ENCODE assay signal across 1 cellular context in the genomic region with DNA sequence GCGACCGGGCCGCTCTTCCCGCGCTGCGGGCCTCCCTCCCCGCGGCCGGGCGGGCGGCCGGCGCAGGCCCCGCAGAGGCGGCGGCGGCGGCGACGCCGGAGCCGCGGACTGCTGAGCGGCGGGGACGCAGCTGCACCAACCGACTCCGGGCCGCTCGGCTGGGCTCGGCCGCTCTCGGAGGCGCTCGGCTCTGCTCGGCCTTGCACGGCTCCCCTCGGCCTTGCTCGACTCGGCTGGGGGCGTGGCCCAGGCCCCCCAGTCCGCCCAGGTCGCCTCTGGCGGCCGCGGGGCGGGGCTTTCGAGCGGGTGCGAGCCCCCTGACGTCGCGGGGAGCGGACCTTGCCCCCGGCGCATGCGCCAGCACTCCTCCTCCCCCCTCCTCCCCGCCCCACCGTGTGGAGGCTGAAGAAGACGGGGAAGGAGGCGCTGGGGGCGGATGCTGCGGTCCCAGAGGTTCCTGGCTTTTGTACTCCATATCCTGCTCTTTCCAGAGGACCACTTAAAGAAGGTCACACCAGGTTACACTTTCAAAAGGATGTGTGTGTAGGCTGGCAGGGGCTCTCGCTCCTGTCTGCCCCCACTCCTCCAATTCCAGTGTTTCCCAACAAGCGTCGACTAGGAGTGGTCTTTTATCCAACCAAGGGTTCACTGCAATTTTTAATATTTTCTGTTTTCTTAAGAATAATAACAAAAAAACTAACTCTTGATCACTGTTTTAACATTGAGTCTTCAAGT.
TF ChIP-seq lines count a peak whose summit lies in the region.

A gene with protein sequence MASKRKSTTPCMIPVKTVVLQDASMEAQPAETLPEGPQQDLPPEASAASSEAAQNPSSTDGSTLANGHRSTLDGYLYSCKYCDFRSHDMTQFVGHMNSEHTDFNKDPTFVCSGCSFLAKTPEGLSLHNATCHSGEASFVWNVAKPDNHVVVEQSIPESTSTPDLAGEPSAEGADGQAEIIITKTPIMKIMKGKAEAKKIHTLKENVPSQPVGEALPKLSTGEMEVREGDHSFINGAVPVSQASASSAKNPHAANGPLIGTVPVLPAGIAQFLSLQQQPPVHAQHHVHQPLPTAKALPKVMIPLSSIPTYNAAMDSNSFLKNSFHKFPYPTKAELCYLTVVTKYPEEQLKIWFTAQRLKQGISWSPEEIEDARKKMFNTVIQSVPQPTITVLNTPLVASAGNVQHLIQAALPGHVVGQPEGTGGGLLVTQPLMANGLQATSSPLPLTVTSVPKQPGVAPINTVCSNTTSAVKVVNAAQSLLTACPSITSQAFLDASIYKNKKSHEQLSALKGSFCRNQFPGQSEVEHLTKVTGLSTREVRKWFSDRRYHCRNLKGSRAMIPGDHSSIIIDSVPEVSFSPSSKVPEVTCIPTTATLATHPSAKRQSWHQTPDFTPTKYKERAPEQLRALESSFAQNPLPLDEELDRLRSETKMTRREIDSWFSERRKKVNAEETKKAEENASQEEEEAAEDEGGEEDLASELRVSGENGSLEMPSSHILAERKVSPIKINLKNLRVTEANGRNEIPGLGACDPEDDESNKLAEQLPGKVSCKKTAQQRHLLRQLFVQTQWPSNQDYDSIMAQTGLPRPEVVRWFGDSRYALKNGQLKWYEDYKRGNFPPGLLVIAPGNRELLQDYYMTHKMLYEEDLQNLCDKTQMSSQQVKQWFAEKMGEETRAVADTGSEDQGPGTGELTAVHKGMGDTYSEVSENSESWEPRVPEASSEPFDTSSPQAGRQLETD (minus strand): TSS at position 196 of the 735 bp plus-strand sequence. CDS start 112,815 bp downstream, outside the sequence.

TF ChIP-seq in HepG2, 621 proteins besides CTCF, POLR2A, EP300 and RAD21 (continued from another document and continues in another):
- TF ChIP-seq, protein P1, sequence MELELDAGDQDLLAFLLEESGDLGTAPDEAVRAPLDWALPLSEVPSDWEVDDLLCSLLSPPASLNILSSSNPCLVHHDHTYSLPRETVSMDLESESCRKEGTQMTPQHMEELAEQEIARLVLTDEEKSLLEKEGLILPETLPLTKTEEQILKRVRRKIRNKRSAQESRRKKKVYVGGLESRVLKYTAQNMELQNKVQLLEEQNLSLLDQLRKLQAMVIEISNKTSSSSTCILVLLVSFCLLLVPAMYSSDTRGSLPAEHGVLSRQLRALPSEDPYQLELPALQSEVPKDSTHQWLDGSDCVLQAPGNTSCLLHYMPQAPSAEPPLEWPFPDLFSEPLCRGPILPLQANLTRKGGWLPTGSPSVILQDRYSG (CRISPR knock-in tag; IDR thresholded peaks at IDR 0.05) = no peak
- TF ChIP-seq, protein P2, sequence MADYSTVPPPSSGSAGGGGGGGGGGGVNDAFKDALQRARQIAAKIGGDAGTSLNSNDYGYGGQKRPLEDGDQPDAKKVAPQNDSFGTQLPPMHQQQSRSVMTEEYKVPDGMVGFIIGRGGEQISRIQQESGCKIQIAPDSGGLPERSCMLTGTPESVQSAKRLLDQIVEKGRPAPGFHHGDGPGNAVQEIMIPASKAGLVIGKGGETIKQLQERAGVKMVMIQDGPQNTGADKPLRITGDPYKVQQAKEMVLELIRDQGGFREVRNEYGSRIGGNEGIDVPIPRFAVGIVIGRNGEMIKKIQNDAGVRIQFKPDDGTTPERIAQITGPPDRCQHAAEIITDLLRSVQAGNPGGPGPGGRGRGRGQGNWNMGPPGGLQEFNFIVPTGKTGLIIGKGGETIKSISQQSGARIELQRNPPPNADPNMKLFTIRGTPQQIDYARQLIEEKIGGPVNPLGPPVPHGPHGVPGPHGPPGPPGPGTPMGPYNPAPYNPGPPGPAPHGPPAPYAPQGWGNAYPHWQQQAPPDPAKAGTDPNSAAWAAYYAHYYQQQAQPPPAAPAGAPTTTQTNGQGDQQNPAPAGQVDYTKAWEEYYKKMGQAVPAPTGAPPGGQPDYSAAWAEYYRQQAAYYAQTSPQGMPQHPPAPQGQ (CRISPR knock-in tag; IDR thresholded peaks at IDR 0.05; ENCODE audit: borderline replicate concordance) = no peak
- TF ChIP-seq BRCA1 (CRISPR knock-in tag; IDR thresholded peaks at IDR 0.05) (0 out of 2 replicates have a peak, but pooled peaks have one; percentile 27), KMT2A (CRISPR knock-in tag; IDR thresholded peaks at IDR 0.05) (no peak), ZSCAN20 (CRISPR knock-in tag; IDR thresholded peaks at IDR 0.05; ENCODE audit: borderline replicate concordance) (peak; percentile 78; the same call in 1 of the 2 replicates), ZNF350 (CRISPR knock-in tag; IDR thresholded peaks at IDR 0.05; ENCODE audit: borderline replicate concordance, low read depth) (no peak), SNAPC2 (CRISPR knock-in tag; IDR thresholded peaks at IDR 0.05) (no peak), MATR3 (CRISPR knock-in tag; IDR thresholded peaks at IDR 0.05) (no peak), ZNF3 (CRISPR knock-in tag; IDR thresholded peaks at IDR 0.05) (no peak), ZNF460 (CRISPR knock-in tag; IDR thresholded peaks at IDR 0.05; ENCODE audit: borderline replicate concordance) (no peak), ADNP (CRISPR knock-in tag; IDR thresholded peaks at IDR 0.05) (no peak), ZNF343 (CRISPR knock-in tag; IDR thresholded peaks at IDR 0.05) (0 out of 2 replicates have a peak, but pooled peaks have one; percentile 19), PAX8 (CRISPR knock-in tag; IDR thresholded peaks at IDR 0.05; ENCODE audit: borderline replicate concordance) (0 out of 2 replicates have a peak, but pooled peaks have one; percentile 35), SMAD3 (CRISPR knock-in tag; IDR thresholded peaks at IDR 0.05) (0 out of 2 replicates have a peak, but pooled peaks have one; percentile 15), ZNF737 (CRISPR knock-in tag; IDR thresholded peaks at IDR 0.05; ENCODE audit: borderline replicate concordance) (no peak), ZNF382 (CRISPR knock-in tag; IDR thresholded peaks at IDR 0.05; ENCODE audit: borderline replicate concordance) (no peak), NFKB2 (CRISPR knock-in tag; IDR thresholded peaks at IDR 0.05; ENCODE audit: borderline replicate concordance) (no peak; the same call in 1 of the 2 replicates)
- TF ChIP-seq, protein P3, sequence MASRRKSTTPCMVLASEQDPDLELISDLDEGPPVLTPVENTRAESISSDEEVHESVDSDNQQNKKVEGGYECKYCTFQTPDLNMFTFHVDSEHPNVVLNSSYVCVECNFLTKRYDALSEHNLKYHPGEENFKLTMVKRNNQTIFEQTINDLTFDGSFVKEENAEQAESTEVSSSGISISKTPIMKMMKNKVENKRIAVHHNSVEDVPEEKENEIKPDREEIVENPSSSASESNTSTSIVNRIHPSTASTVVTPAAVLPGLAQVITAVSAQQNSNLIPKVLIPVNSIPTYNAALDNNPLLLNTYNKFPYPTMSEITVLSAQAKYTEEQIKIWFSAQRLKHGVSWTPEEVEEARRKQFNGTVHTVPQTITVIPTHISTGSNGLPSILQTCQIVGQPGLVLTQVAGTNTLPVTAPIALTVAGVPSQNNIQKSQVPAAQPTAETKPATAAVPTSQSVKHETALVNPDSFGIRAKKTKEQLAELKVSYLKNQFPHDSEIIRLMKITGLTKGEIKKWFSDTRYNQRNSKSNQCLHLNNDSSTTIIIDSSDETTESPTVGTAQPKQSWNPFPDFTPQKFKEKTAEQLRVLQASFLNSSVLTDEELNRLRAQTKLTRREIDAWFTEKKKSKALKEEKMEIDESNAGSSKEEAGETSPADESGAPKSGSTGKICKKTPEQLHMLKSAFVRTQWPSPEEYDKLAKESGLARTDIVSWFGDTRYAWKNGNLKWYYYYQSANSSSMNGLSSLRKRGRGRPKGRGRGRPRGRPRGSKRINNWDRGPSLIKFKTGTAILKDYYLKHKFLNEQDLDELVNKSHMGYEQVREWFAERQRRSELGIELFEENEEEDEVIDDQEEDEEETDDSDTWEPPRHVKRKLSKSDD (CRISPR knock-in tag; IDR thresholded peaks at IDR 0.05; ENCODE audit: low read depth) = no peak
- TF ChIP-seq, protein P4, sequence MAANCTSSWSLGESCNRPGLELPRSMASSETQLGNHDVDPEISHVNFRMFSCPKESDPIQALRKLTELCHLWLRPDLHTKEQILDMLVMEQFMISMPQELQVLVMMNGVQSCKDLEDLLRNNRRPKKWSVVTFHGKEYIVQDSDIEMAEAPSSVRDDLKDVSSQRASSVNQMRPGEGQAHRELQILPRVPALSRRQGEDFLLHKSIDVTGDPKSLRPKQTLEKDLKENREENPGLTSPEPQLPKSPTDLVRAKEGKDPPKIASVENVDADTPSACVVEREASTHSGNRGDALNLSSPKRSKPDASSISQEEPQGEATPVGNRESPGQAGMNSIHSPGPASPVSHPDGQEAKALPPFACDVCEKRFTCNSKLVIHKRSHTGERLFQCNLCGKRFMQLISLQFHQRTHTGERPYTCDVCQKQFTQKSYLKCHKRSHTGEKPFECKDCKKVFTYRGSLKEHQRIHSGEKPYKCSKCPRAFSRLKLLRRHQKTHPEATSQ (CRISPR knock-in tag; IDR thresholded peaks at IDR 0.05; ENCODE audit: borderline replicate concordance) = no peak
- TF ChIP-seq, protein P5, sequence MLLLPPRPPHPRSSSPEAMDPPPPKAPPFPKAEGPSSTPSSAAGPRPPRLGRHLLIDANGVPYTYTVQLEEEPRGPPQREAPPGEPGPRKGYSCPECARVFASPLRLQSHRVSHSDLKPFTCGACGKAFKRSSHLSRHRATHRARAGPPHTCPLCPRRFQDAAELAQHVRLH (CRISPR knock-in tag; IDR thresholded peaks at IDR 0.05; ENCODE audit: borderline replicate concordance, low read depth) = peak; percentile 55; the same call in 1 of the 2 replicates
- TF ChIP-seq, protein P6, sequence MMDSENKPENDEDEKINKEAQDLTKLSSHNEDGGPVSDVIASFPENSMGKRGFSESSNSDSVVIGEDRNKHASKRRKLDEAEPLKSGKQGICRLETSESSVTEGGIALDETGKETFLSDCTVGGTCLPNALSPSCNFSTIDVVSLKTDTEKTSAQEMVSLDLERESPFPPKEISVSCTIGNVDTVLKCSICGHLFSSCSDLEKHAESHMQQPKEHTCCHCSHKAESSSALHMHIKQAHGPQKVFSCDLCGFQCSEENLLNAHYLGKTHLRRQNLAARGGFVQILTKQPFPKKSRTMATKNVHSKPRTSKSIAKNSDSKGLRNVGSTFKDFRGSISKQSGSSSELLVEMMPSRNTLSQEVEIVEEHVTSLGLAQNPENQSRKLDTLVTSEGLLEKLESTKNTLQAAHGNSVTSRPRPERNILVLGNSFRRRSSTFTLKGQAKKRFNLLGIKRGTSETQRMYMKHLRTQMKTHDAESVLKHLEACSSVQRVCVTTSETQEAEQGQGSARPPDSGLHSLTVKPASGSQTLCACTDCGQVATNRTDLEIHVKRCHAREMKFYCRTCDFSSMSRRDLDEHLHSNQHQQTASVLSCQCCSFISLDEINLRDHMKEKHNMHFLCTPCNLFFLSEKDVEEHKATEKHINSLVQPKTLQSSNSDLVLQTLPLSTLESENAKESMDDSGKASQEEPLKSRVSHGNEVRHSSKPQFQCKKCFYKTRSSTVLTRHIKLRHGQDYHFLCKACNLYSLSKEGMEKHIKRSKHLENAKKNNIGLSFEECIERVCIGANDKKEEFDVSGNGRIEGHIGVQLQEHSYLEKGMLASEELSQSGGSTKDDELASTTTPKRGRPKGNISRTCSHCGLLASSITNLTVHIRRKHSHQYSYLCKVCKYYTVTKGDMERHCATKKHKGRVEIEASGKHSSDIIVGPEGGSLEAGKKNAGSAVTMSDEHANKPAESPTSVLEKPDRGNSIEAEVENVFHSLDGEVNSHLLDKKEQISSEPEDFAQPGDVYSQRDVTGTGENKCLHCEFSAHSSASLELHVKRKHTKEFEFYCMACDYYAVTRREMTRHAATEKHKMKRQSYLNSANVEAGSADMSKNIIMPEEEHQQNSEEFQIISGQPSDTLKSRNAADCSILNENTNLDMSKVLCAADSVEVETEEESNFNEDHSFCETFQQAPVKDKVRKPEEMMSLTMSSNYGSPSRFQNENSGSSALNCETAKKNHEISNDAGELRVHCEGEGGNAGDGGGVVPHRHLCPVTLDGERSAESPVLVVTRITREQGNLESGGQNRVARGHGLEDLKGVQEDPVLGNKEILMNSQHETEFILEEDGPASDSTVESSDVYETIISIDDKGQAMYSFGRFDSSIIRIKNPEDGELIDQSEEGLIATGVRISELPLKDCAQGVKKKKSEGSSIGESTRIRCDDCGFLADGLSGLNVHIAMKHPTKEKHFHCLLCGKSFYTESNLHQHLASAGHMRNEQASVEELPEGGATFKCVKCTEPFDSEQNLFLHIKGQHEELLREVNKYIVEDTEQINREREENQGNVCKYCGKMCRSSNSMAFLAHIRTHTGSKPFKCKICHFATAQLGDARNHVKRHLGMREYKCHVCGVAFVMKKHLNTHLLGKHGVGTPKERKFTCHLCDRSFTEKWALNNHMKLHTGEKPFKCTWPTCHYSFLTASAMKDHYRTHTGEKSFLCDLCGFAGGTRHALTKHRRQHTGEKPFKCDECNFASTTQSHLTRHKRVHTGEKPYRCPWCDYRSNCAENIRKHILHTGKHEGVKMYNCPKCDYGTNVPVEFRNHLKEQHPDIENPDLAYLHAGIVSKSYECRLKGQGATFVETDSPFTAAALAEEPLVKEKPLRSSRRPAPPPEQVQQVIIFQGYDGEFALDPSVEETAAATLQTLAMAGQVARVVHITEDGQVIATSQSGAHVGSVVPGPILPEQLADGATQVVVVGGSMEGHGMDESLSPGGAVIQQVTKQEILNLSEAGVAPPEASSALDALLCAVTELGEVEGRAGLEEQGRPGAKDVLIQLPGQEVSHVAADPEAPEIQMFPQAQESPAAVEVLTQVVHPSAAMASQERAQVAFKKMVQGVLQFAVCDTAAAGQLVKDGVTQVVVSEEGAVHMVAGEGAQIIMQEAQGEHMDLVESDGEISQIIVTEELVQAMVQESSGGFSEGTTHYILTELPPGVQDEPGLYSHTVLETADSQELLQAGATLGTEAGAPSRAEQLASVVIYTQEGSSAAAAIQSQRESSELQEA (CRISPR knock-in tag; IDR thresholded peaks at IDR 0.05; ENCODE audit: not compliant biosample characterization) = no peak
